8 cellular contexts compared by ENCODE assay signal in genomic region chr9:32550609-32551490, GRCh38. TPM values are rescaled to one million over a fixed set of nuclear protein-coding genes. Genes with fewer than 3 reads are reported as not detected.
DNase-seq lines count a peak whose midpoint lies in the region; TF ChIP-seq lines count a peak whose summit lies in the region.

No MANE protein-coding gene starts in this region.

- peak overlapping the region; percentile 90 for H3K27ac ChIP-seq in temporal lobe (ENCODE audit: low read depth, low read length)

- peak overlapping the region; percentile 85 for H3K4me3 ChIP-seq in GM06990 (replicated peaks; ENCODE audit: low read depth, low read length)

- peak overlapping the region; percentile 95 for H3K4me3 Mint-ChIP-seq in HFFc6

- peak; percentile 91 for DNase-seq in GM06990 (ENCODE audit: extremely low read depth, insufficient read length)
- DNase-seq in HFFc6, result peak; percentile 78
- peak; percentile 98 for DNase-seq in NAMALWA (ENCODE audit: low spot score)
- DNase-seq in SK-MEL-5 (ENCODE audit: low read depth, low spot score), result peak; percentile 86
- peak; percentile 93 for DNase-seq in activated naive CD4-positive, alpha-beta T cell treated with anti-CD3 and anti-CD28 coated beads, Interleukin-2, amount 50 U/mL, for 16 hours
- DNase-seq in germinal center (ENCODE audit: low spot score), result peak; percentile 97
- peak; percentile 89 for DNase-seq in occipital lobe (lab: John Stamatoyannopoulos, UW)

- no peaks in the 10 kb centered on the region; the same call in 1 of the 2 replicates for H3K36me3 ChIP-seq in GM06990 (ENCODE audit: control insufficient read depth, insufficient read depth, low read length)

- TF ChIP-seq CTCF in GM06990 (IDR thresholded peaks at IDR 0.05; ENCODE audit: insufficient read depth, low read length, poor library complexity, severe bottlenecking) (peak; percentile 25), HFFc6 (IDR thresholded peaks at IDR 0.05) (0 out of 2 replicates have a peak, but pooled peaks have one; percentile 7)

- peak overlapping the region; percentile 94 for H3K27ac Mint-ChIP-seq in HFFc6

- no peaks in the 10 kb centered on the region for H3K27me3 ChIP-seq in GM06990 (replicated peaks; ENCODE audit: control insufficient read depth, insufficient read depth, low read length)

- peaks cover 31% of the 10 kb centered on the region for H3K4me1 Mint-ChIP-seq in HFFc6 (ENCODE audit: low read depth)

- H3K36me3 Mint-ChIP-seq in HFFc6 (ENCODE audit: low read depth), result peaks cover 29% of the 10 kb centered on the region

- no peaks in the 10 kb centered on the region for H3K9me3 Mint-ChIP-seq in HFFc6

- in situ Hi-C loops in SK-MEL-5 (cut with HindIII; ENCODE audit: low pct_unique_long_range_greater_than_20kb, low sequenced_read_pairs), result no loop called here

- H3K27me3 Mint-ChIP-seq in HFFc6 (ENCODE audit: insufficient read depth), result no peaks in the 10 kb centered on the region; the same call in none of the 2 replicates

RNA-seq across cellular contexts. Expression of gene SMIM27, which starts 1.3 kb away (rescaled TPM):
- total RNA-seq in HFFc6 (2021; fragmentation: NEBNext Ultra II Directional; extraction: Animal tissue kit (Norgen Biotek cat#: 25700)), result 10 to 100 TPM; 11.4 to 16.8 (median 14.0) TPM
- total RNA-seq in SK-MEL-5 (2014; rRNA removed; shearing (Covaris generic)), result 0.43 and 1.9 TPM in 2 replicates
- polyA plus RNA-seq in SK-MEL-5 (2015; cell fraction: cytosol; rRNA removed), result 1.2 and 1.6 TPM in 2 replicates
- 0.30 TPM in 1 of 2 replicates, not detected in the other for polyA plus RNA-seq in SK-MEL-5 (2015; cell fraction: nucleus; rRNA removed)
- 4.4 TPM for total RNA-seq in occipital lobe
- total RNA-seq in temporal lobe, result 3.0 TPM

RNA-seq across cellular contexts. Expression of gene TOPORS, which starts 1.5 kb away (rescaled TPM):
- total RNA-seq in HFFc6 (2021; fragmentation: NEBNext Ultra II Directional; extraction: Animal tissue kit (Norgen Biotek cat#: 25700)), result 10 to 100 TPM; 14.8 to 17.4 (median 17.1) TPM
- 25.3 and 26.4 TPM in 2 replicates for total RNA-seq in SK-MEL-5 (2014; rRNA removed; shearing (Covaris generic))
- polyA plus RNA-seq in SK-MEL-5 (2015; cell fraction: cytosol; rRNA removed), result 10.1 and 11.7 TPM in 2 replicates
- polyA plus RNA-seq in SK-MEL-5 (2015; cell fraction: nucleus; rRNA removed), result 8.9 and 12.8 TPM in 2 replicates
- total RNA-seq in occipital lobe, result 49.9 TPM
- total RNA-seq in temporal lobe, result 32.5 TPM

RNA-seq across cellular contexts. Expression of gene NDUFB6, which starts 22.1 kb away (rescaled TPM):
- total RNA-seq in HFFc6 (2021; fragmentation: NEBNext Ultra II Directional; extraction: Animal tissue kit (Norgen Biotek cat#: 25700)), result 10 to 100 TPM; 62.5 to 78.6 (median 70.7) TPM
- 75.7 and 77.6 TPM in 2 replicates for total RNA-seq in SK-MEL-5 (2014; rRNA removed; shearing (Covaris generic))
- polyA plus RNA-seq in SK-MEL-5 (2015; cell fraction: cytosol; rRNA removed), result 50.0 and 52.7 TPM in 2 replicates
- 10.7 and 13.9 TPM in 2 replicates for polyA plus RNA-seq in SK-MEL-5 (2015; cell fraction: nucleus; rRNA removed)
- total RNA-seq in occipital lobe (43.2 TPM), temporal lobe (27.0 TPM)

RNA-seq across cellular contexts. Expression of gene RIGI, which starts 24.9 kb away (rescaled TPM):
- total RNA-seq in HFFc6 (2021; fragmentation: NEBNext Ultra II Directional; extraction: Animal tissue kit (Norgen Biotek cat#: 25700)), result 1 to 10 TPM; 4.8 to 6.0 (median 5.2) TPM
- total RNA-seq in SK-MEL-5 (2014; rRNA removed; shearing (Covaris generic)), result 1.2 and 1.5 TPM in 2 replicates
- polyA plus RNA-seq in SK-MEL-5 (2015; cell fraction: cytosol; rRNA removed), result 0.90 and 1.1 TPM in 2 replicates
- polyA plus RNA-seq in SK-MEL-5 (2015; cell fraction: nucleus; rRNA removed), result 0.83 and 1.3 TPM in 2 replicates
- total RNA-seq in occipital lobe, result 10.9 TPM
- 3.9 TPM for total RNA-seq in temporal lobe

Comparison
In these comparisons a context has a peak if more than half of its experiments do, and no peak if none do; other contexts are left out.
1. Peak in every context shown above with its lines: DNase-seq, H3K4me3 ChIP-seq and H3K27ac ChIP-seq.